In genomic region chr12:110680032-110680431, GRCh38 we compare ENCODE assay signal across 18 cellular contexts.
"Had no signal": no experiment of that assay in that cellular context is flagged by ENCODE, and none has a peak within 500 bp of the region (broad histone marks: within the 10 kb centered on the region; RNA-seq: fewer than 3 reads in every experiment).

No MANE protein-coding gene starts in this region.

- H3K27me3 Mint-ChIP-seq: activated naive CD8-positive, alpha-beta T cell treated with anti-CD3 and anti-CD28 coated beads for 36 hours; type B pancreatic cell had no signal

- H3K36me3 Mint-ChIP-seq: type B pancreatic cell had no signal

- FAIRE-seq: endometrium had no signal

- H3K4me3 Mint-ChIP-seq: activated naive CD8-positive, alpha-beta T cell treated with anti-CD3 and anti-CD28 coated beads for 36 hours; nephron; T-helper 1 cell treated with Interleukin-12 subunit alpha and Interleukin-12 subunit beta and Interleukin-4 antibody, amounts not matched to agents 30 μg/mL and 1 μg/mL, for 36 hours; type B pancreatic cell; WTC11 had no signal

- H3K9me3 Mint-ChIP-seq: activated naive CD8-positive, alpha-beta T cell treated with anti-CD3 and anti-CD28 coated beads for 36 hours; T-helper 1 cell treated with Interleukin-12 subunit alpha and Interleukin-12 subunit beta and Interleukin-4 antibody, amounts not matched to agents 30 μg/mL and 1 μg/mL, for 36 hours; type B pancreatic cell had no signal

- H3K9me3 ChIP-seq: psoas muscle, right lobe of liver, suprapubic skin had no signal

- H3K27me3 ChIP-seq: ascending aorta, right lobe of liver, suprapubic skin had no signal

- H3K4me1 ChIP-seq: ascending aorta, foreskin keratinocyte, psoas muscle, right lobe of liver had no signal

- H3K27ac Mint-ChIP-seq: activated naive CD8-positive, alpha-beta T cell treated with anti-CD3 and anti-CD28 coated beads for 36 hours; nephron; T-helper 1 cell treated with Interleukin-12 subunit alpha and Interleukin-12 subunit beta and Interleukin-4 antibody, amounts not matched to agents 30 μg/mL and 1 μg/mL, for 36 hours; type B pancreatic cell; WTC11 had no signal

- ATAC-seq: foreskin keratinocyte, left colon, psoas muscle, right lobe of liver, WTC11 had no signal

- H3K27ac ChIP-seq: ascending aorta, foreskin keratinocyte, psoas muscle, right lobe of liver, suprapubic skin had no signal

- H3K36me3 ChIP-seq: ascending aorta, right lobe of liver, suprapubic skin had no signal

- DNase-seq: activated CD4-positive, alpha-beta T cell treated with anti-CD3 and anti-CD28 coated beads, Interleukin-2, amount 50 U/mL, for 1 hour; activated effector memory CD4-positive, alpha-beta T cell treated with anti-CD3 and anti-CD28 coated beads, Interleukin-2, amount 50 U/mL, for 16 hours; activated naive CD8-positive, alpha-beta T cell treated with anti-CD3 and anti-CD28 coated beads for 36 hours; activated T-cell treated with anti-CD3 and anti-CD28 coated beads, Interleukin-2, amount 50 U/mL, for 1 hour; left colon; occipital lobe; psoas muscle; right lobe of liver; stimulated activated CD4-positive, alpha-beta T cell treated with anti-CD3 and anti-CD28 coated beads, Interleukin-1b, Interleukin-23, amount 100 ng/mL, for 48 hours; stimulated activated naive CD4-positive, alpha-beta T cell treated with Interleukin-2 at 50 U/mL for 16 hours had no signal

- H3K4me3 ChIP-seq: ascending aorta, psoas muscle, right lobe of liver, suprapubic skin had no signal
